Comparison of ENCODE assay signal across 16 cellular contexts in the genomic region with DNA sequence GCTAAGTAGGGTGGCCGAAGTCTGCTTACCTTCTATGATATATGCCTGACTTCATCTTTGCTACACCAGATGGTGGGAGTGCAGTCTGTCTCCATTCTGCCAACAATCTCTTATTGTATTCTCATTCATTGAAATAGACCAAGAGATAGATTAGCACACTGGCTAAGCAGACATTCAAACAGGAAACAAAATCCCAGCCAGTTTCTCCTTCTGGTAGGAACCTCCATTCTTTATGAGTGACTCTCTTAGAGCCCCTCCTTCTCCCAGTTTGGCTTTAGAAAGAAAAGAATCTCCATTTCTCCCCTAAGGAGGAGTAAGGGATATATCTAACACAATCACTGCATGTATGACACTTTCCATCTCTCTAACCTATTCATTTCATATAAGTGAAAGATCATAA.
DNase-seq lines count a peak whose midpoint lies in the region; ATAC-seq and TF ChIP-seq lines count a peak whose summit lies in the region.
"Had no signal": no experiment of that assay in that cellular context is flagged by ENCODE, and none has a peak within 500 bp of the region (broad histone marks: within the 10 kb centered on the region; RNA-seq: fewer than 3 reads in every experiment).

No MANE protein-coding gene starts in this region.

- DNase-seq in activated T-cell treated with anti-CD3 and anti-CD28 coated beads, Interleukin-2, amount 50 U/mL, for 24 hours, result no peak
- DNase-seq in activated T-cell treated with anti-CD3 and anti-CD28 coated beads, Interleukin-2, amount 50 U/mL, for 4 hours, result no peak
- DNase-seq in NCI-H226 (peak; percentile 54), osteocyte (ENCODE audit: extremely low spot score, unreplicated experiment) (no peak), endothelial cell (ENCODE audit: low spot score) (no peak), NCI-H1694 treated with DMSO at 0.1 percent for 48 hours (lab: John Stamatoyannopoulos, UW) (no peak)
- DNase-seq: ACHN; activated gamma-delta T cell treated with Interleukin-2 at 50 U/mL for 16 hours; Calu3; left ventricle myocardium inferior; NCI-H1694; stimulated activated CD4-positive, alpha-beta T cell treated with anti-CD3 and anti-CD28 coated beads, Interleukin-15, amount 100 ng/mL, for 24 hours; uterus had no signal

- H3K9me3 Mint-ChIP-seq in activated T-cell treated with anti-CD3 and anti-CD28 coated beads, Interleukin-2, amount 50 U/mL, for 24 hours, result peaks cover 3% of the 10 kb centered on the region
- H3K9me3 Mint-ChIP-seq in activated T-cell treated with anti-CD3 and anti-CD28 coated beads, Interleukin-2, amount 50 U/mL, for 4 hours, result no peaks in the 10 kb centered on the region
- H3K9me3 Mint-ChIP-seq in brain, result peaks cover 0 to 5% (median 0%) of the 10 kb centered on the region in 5 experiments
- peaks cover 3% of the 10 kb centered on the region for H3K9me3 Mint-ChIP-seq in osteocyte (ENCODE audit: unreplicated experiment)
- no peaks in the 10 kb centered on the region for H3K9me3 Mint-ChIP-seq in endothelial cell (ENCODE audit: unreplicated experiment)

- peaks cover 83% of the 10 kb centered on the region for H3K4me1 Mint-ChIP-seq in activated T-cell treated with anti-CD3 and anti-CD28 coated beads, Interleukin-2, amount 50 U/mL, for 24 hours (ENCODE audit: low read depth)
- H3K4me1 Mint-ChIP-seq in activated T-cell treated with anti-CD3 and anti-CD28 coated beads, Interleukin-2, amount 50 U/mL, for 4 hours (ENCODE audit: low read depth), result peaks cover 75% of the 10 kb centered on the region
- H3K4me1 Mint-ChIP-seq in brain, result peaks cover 8% of the 10 kb centered on the region
- peaks cover 47% of the 10 kb centered on the region for H3K4me1 Mint-ChIP-seq in osteocyte (ENCODE audit: unreplicated experiment)
- H3K4me1 Mint-ChIP-seq in endothelial cell (ENCODE audit: unreplicated experiment), result no peaks in the 10 kb centered on the region

- H3K27ac Mint-ChIP-seq in activated T-cell treated with anti-CD3 and anti-CD28 coated beads, Interleukin-2, amount 50 U/mL, for 24 hours, result peak overlapping the region; percentile 88
- peak overlapping the region in 3 of 5 experiments; percentile 28 to 50 (median 39) for H3K27ac Mint-ChIP-seq in brain
- peak overlapping the region; percentile 73 for H3K27ac Mint-ChIP-seq in osteocyte (ENCODE audit: unreplicated experiment)
- no peak overlapping the region for H3K27ac Mint-ChIP-seq in endothelial cell (ENCODE audit: unreplicated experiment)

- no peak overlapping the region for H3K4me3 Mint-ChIP-seq in activated T-cell treated with anti-CD3 and anti-CD28 coated beads, Interleukin-2, amount 50 U/mL, for 24 hours
- H3K4me3 Mint-ChIP-seq in activated T-cell treated with anti-CD3 and anti-CD28 coated beads, Interleukin-2, amount 50 U/mL, for 4 hours, result no peak overlapping the region
- H3K4me3 Mint-ChIP-seq in brain (no peak overlapping the region), osteocyte (ENCODE audit: unreplicated experiment) (no peak overlapping the region), endothelial cell (ENCODE audit: unreplicated experiment) (no peak overlapping the region)

- TF ChIP-seq CTCF in brain (conservative IDR thresholded peaks at IDR 0.05) (no peak), osteocyte (IDR thresholded peaks at IDR 0.05) (no peak), endothelial cell (IDR thresholded peaks at IDR 0.05; ENCODE audit: unreplicated experiment) (no peak)

- H3K36me3 Mint-ChIP-seq in activated T-cell treated with anti-CD3 and anti-CD28 coated beads, Interleukin-2, amount 50 U/mL, for 24 hours (ENCODE audit: low read depth), result peaks cover 11% of the 10 kb centered on the region
- H3K36me3 Mint-ChIP-seq in activated T-cell treated with anti-CD3 and anti-CD28 coated beads, Interleukin-2, amount 50 U/mL, for 4 hours (ENCODE audit: insufficient read depth), result no peaks in the 10 kb centered on the region
- no peaks in the 10 kb centered on the region for H3K36me3 Mint-ChIP-seq in brain
- peaks cover 2% of the 10 kb centered on the region for H3K36me3 Mint-ChIP-seq in osteocyte (ENCODE audit: unreplicated experiment)
- no peaks in the 10 kb centered on the region for H3K36me3 Mint-ChIP-seq in endothelial cell (ENCODE audit: low read depth, unreplicated experiment)

- no peak for ATAC-seq in activated T-cell treated with anti-CD3 and anti-CD28 coated beads, Interleukin-2, amount 50 U/mL, for 4 hours
- no peak for ATAC-seq in HG03280 (IDR thresholded peaks at IDR 0.05; ENCODE audit: unreplicated experiment)
- ATAC-seq: gastroesophageal sphincter had no signal

- no peaks in the 10 kb centered on the region for H3K27me3 Mint-ChIP-seq in activated T-cell treated with anti-CD3 and anti-CD28 coated beads, Interleukin-2, amount 50 U/mL, for 24 hours
- no peaks in the 10 kb centered on the region for H3K27me3 Mint-ChIP-seq in activated T-cell treated with anti-CD3 and anti-CD28 coated beads, Interleukin-2, amount 50 U/mL, for 4 hours (ENCODE audit: low read depth)
- H3K27me3 Mint-ChIP-seq in brain (no peaks in the 10 kb centered on the region), osteocyte (ENCODE audit: unreplicated experiment) (no peaks in the 10 kb centered on the region), endothelial cell (ENCODE audit: unreplicated experiment) (no peaks in the 10 kb centered on the region)
